In genomic region chr7:76728571-76728974, GRCh38 we compare ENCODE assay signal across 2 cellular contexts.
TF ChIP-seq lines count a peak whose summit lies in the region.
"Not testable (repeated sequence)": the region's sequence is repeated elsewhere in the genome, so short reads cannot be mapped to it uniquely, and the experiment has no call there.

No MANE protein-coding gene starts in this region.

TF ChIP-seq in WTC11, 78 proteins besides CTCF, POLR2A, EP300 and RAD21 (continued from another document):
- TF ChIP-seq FOXK1 (CRISPR knock-in tag; IDR thresholded peaks at IDR 0.05) (peak; percentile 77), MAX (CRISPR knock-in tag; IDR thresholded peaks at IDR 0.05) (peak; percentile 51; the same call in 1 of the 2 replicates), ETV6 (CRISPR knock-in tag; IDR thresholded peaks at IDR 0.05) (peak; percentile 58; the same call in 1 of the 2 replicates)

TF ChIP-seq in HepG2, 621 proteins besides CTCF, POLR2A, EP300 and RAD21:
- peak; percentile 81 for TF ChIP-seq ZNF281 (CRISPR knock-in tag; IDR thresholded peaks at IDR 0.05; ENCODE audit: borderline replicate concordance)
- TF ChIP-seq FOXA3 (CRISPR knock-in tag; IDR thresholded peaks at IDR 0.05): peak; percentile 37; the same call in 1 of the 2 replicates
- TF ChIP-seq ZMYM4 (CRISPR knock-in tag; IDR thresholded peaks at IDR 0.05): 0 out of 2 replicates have a peak, but pooled peaks have one; percentile 19
- not testable (repeated sequence) for TF ChIP-seq FOXA1 (IDR thresholded peaks at IDR 0.05)
- peak; percentile 68 for TF ChIP-seq FOXA1 (CRISPR knock-in tag; IDR thresholded peaks at IDR 0.05)
